ENCODE assay signal across 1 cellular context in genomic region chr18:75211721-75212625, GRCh38.
TF ChIP-seq lines count a peak whose summit lies in the region.

No MANE protein-coding gene starts in this region.

TF ChIP-seq in HEK293, 187 proteins besides CTCF, POLR2A, EP300 and RAD21 (continued from another document):
- TF ChIP-seq PRDM2 (tag by site-specific recombination; IDR thresholded peaks at IDR 0.05; ENCODE audit: borderline replicate concordance) (no peak), ZNF626 (tag by site-specific recombination; IDR thresholded peaks at IDR 0.05) (0 out of 2 replicates have a peak, but pooled peaks have one; percentile 35), TCF7L2 (IDR thresholded peaks at IDR 0.05; ENCODE audit: borderline replicate concordance, low read depth, low read length) (peak; percentile 99), IKZF3 (tag by site-specific recombination; IDR thresholded peaks at IDR 0.05) (peak; percentile 25; the same call in 1 of the 2 replicates), ZBTB26 (tag by site-specific recombination; optimal IDR thresholded peaks at IDR 0.05) (peak; percentile 51), GLIS1 (tag by site-specific recombination; IDR thresholded peaks at IDR 0.05) (peak; percentile 50; the same call in 1 of the 2 replicates), GFI1B (tag by site-specific recombination; IDR thresholded peaks at IDR 0.05) (peak; percentile 94), ZXDB (tag by site-specific recombination; IDR thresholded peaks at IDR 0.05) (peak; percentile 84; the same call in 1 of the 2 replicates), ZBTB48 (tag by site-specific recombination; IDR thresholded peaks at IDR 0.05) (no peak), WT1 (tag by site-specific recombination; IDR thresholded peaks at IDR 0.05) (no peak), PATZ1 (tag by site-specific recombination; IDR thresholded peaks at IDR 0.05) (peak; percentile 70), KLF8 (tag by site-specific recombination; IDR thresholded peaks at IDR 0.05) (no peak), ZNF366 (tag by site-specific recombination; conservative IDR thresholded peaks at IDR 0.05) (peak; percentile 52), RBAK (tag by site-specific recombination; IDR thresholded peaks at IDR 0.05) (no peak), FEZF1 (tag by site-specific recombination; IDR thresholded peaks at IDR 0.05) (peak; percentile 91), ZNF473 (tag by site-specific recombination; IDR thresholded peaks at IDR 0.05) (no peak), ZSCAN30 (tag by site-specific recombination; IDR thresholded peaks at IDR 0.05) (peak; percentile 65; the same call in 1 of the 2 replicates), ZNF398 (tag by site-specific recombination; IDR thresholded peaks at IDR 0.05) (peak; percentile 51; the same call in 1 of the 2 replicates), MYNN (tag by site-specific recombination; IDR thresholded peaks at IDR 0.05; ENCODE audit: borderline replicate concordance) (no peak), ZNF214 (tag by site-specific recombination; IDR thresholded peaks at IDR 0.05; ENCODE audit: borderline replicate concordance) (no peak), KLF16 (tag by site-specific recombination; IDR thresholded peaks at IDR 0.05) (no peak), KLF9 (tag by site-specific recombination; IDR thresholded peaks at IDR 0.05; ENCODE audit: low read depth) (peak; percentile 78), ZBTB11 (tag by site-specific recombination; conservative IDR thresholded peaks at IDR 0.05; ENCODE audit: low read depth) (0 out of 2 replicates have a peak, but pooled peaks have one; percentile 23), ZNF843 (tag by site-specific recombination; IDR thresholded peaks at IDR 0.05) (peak; percentile 86), ZNF596 (tag by site-specific recombination; IDR thresholded peaks at IDR 0.05) (no peak), ZEB2 (tag by site-specific recombination; IDR thresholded peaks at IDR 0.05) (peak; percentile 55; the same call in 1 of the 2 replicates), PRDM6 (tag by site-specific recombination; IDR thresholded peaks at IDR 0.05) (peak; percentile 99), OSR2 (tag by site-specific recombination; IDR thresholded peaks at IDR 0.05) (peak; percentile 69), SP7 (tag by site-specific recombination; IDR thresholded peaks at IDR 0.05) (peak; percentile 87), ZNF18 (tag by site-specific recombination; IDR thresholded peaks at IDR 0.05) (0 out of 2 replicates have a peak, but pooled peaks have one; percentile 15), ZFHX2 (tag by site-specific recombination; conservative IDR thresholded peaks at IDR 0.05) (peak; percentile 89), BCL6B (tag by site-specific recombination; IDR thresholded peaks at IDR 0.05) (peak; percentile 27; the same call in 1 of the 2 replicates), HIC1 (tag by site-specific recombination; IDR thresholded peaks at IDR 0.05) (peak; percentile 18; the same call in 1 of the 2 replicates), ZIC2 (tag by site-specific recombination; IDR thresholded peaks at IDR 0.05) (peak; percentile 86), KLF10 (tag by site-specific recombination; IDR thresholded peaks at IDR 0.05) (0 out of 2 replicates have a peak, but pooled peaks have one; percentile 4)
